Comparison of ENCODE assay signal across 8 cellular contexts in the genomic region with DNA sequence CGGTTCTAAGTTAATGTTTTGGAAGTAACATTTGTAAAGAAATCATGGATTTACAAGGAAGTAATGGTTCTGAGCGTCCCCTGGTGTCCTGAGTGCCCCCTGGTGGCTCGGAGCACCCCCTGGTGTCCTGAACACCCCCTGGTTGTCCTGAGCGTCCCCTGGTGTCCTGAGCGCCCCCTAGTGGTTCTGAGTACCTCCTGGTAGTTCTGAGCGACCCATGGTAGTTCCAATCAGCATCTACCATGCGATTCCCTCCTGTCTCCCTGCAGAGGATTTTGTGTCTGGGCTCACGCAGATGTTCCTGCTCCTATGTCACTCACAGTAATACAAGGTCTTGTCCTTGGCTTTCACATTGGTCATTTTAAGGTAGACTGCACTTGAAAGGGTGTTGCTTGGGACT.
DNase-seq lines count a peak whose midpoint lies in the region; ATAC-seq lines count a peak whose summit lies in the region.

No MANE protein-coding gene starts in this region.

- no peak overlapping the region for H3K9ac ChIP-seq in BLaER1

- H3K27me3 Mint-ChIP-seq in memory B cell = peaks cover 12% of the 10 kb centered on the region

- DNase-seq in NCI-H1930 (lab: John Stamatoyannopoulos, UW) (peak; percentile 62 to 81), memory B cell (ENCODE audit: low spot score in 2 of 2) (peak; percentile 45 to 46)
- DNase-seq in activated CD8-positive, alpha-beta memory T cell treated with anti-CD3 and anti-CD28 coated beads, Interleukin-2, amount 50 U/mL, for 4 hours = peak; percentile 47

- ATAC-seq in GM19438 (IDR thresholded peaks at IDR 0.05; ENCODE audit: low read depth, unreplicated experiment) (peak; percentile 56), memory B cell (ENCODE audit: low read depth) (peak; percentile 68), HG02973 (IDR thresholded peaks at IDR 0.05; ENCODE audit: unreplicated experiment) (no peak), GM19455 (IDR thresholded peaks at IDR 0.05; ENCODE audit: unreplicated experiment) (no peak), GM18909 (IDR thresholded peaks at IDR 0.05; ENCODE audit: poor library complexity, unreplicated experiment) (no peak)

- peak overlapping the region; percentile 86; the same call in 1 of the 2 replicates for H3K27ac ChIP-seq in BLaER1

- no peaks in the 10 kb centered on the region for H3K36me3 Mint-ChIP-seq in memory B cell

- no peaks in the 10 kb centered on the region for H4K20me1 ChIP-seq in BLaER1

- no peak overlapping the region for H3K4me3 ChIP-seq in BLaER1

- peaks cover 8% of the 10 kb centered on the region for H3K9me3 ChIP-seq in BLaER1

- H3K4me1 ChIP-seq in BLaER1 = peaks cover 54% of the 10 kb centered on the region

- no peak overlapping the region for H3K4me3 Mint-ChIP-seq in memory B cell

- no peak overlapping the region for H3K27ac Mint-ChIP-seq in memory B cell

- peaks cover 10% of the 10 kb centered on the region for H3K4me1 Mint-ChIP-seq in memory B cell

- H3K9me3 Mint-ChIP-seq in memory B cell = no peaks in the 10 kb centered on the region

- no peaks in the 10 kb centered on the region for H3K36me3 ChIP-seq in BLaER1

- no peak overlapping the region for H3K4me2 ChIP-seq in BLaER1

- no peaks in the 10 kb centered on the region for H3K27me3 ChIP-seq in BLaER1

Comparison
In these comparisons a context has a peak if more than half of its experiments do, and no peak if none do; other contexts are left out.
1. ATAC-seq: peak in GM19438 (single experiment) and memory B cell (single experiment); none in HG02973 (single experiment), GM19455 (single experiment) and GM18909 (single experiment).
2. Peak in every context shown above with its lines, with median percentiles within 50 percentile points of each other: DNase-seq.